2 cellular contexts compared by ENCODE assay signal in the genomic region with DNA sequence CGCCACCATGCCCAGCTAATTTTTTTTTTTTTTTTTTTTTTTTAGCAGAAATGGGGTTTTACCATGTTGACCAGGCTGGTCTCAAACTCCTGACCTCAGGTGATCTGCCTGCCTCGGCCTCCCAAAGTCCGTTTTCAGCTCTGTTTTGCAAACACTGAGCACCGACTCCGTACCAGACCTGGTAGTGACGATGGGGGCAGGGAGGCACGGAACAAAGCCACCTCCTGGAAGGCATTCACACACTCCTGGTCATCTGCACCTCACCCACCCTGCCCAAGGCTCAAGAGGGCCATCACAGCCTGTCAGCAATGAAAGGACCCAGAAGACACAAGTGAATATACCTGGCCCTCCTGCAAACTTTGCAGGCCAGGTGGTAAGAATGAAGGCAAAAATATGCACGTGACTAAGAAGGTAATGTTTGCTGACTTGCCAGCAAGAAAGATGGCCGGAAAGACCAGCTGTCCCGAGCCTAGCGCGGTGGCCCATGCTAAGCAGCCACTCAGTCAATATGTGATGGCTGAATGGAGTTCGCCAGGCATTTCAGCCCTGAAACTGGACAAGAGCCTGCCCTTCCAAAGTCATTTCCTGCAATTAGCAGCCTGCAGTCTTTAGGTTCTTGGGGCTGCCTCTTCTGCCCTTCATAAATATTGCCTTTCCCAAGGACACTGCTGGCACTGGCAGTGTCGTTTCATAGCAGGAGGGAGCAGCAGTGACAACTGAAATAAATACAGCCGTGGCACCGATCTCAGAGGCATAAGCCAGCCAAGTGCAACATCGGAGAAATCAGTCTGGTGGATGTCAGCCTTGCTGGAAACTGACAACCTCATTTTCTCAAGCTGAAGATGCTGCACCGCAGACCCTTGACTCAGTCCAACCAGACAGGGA.
A peak's percentile ranks its signal among the peaks of the same experiment; 100 is the strongest.
TF ChIP-seq lines count a peak whose summit lies in the region.

No MANE protein-coding gene starts in this region.

TF ChIP-seq in IMR-90, 13 proteins besides CTCF, POLR2A, EP300 and RAD21:
- TF ChIP-seq RFX5 (IDR thresholded peaks at IDR 0.05; ENCODE audit: low read depth, low read length) (no peak), SMC3 (IDR thresholded peaks at IDR 0.05; ENCODE audit: low read depth, low read length) (no peak), RCOR1 (IDR thresholded peaks at IDR 0.05; ENCODE audit: insufficient replicate concordance, low read length) (no peak), MXI1 (IDR thresholded peaks at IDR 0.05; ENCODE audit: borderline replicate concordance, low read depth, low read length) (no peak), NFE2L2 (IDR thresholded peaks at IDR 0.05; ENCODE audit: low read depth, low read length) (no peak), FOS (IDR thresholded peaks at IDR 0.05; ENCODE audit: low read depth, low read length) (no peak), MAFK (IDR thresholded peaks at IDR 0.05; ENCODE audit: low read depth, low read length) (no peak), CEBPB (IDR thresholded peaks at IDR 0.05; ENCODE audit: low read depth, low read length) (no peak), BHLHE40 (IDR thresholded peaks at IDR 0.05; ENCODE audit: low read depth, low read length) (no peak), ELK1 (IDR thresholded peaks at IDR 0.05; ENCODE audit: borderline replicate concordance, low read depth, low read length) (no peak), MAZ (IDR thresholded peaks at IDR 0.05; ENCODE audit: borderline replicate concordance, low read depth, low read length) (no peak), CHD1 (IDR thresholded peaks at IDR 0.05; ENCODE audit: low read depth, low read length) (no peak)
- TF ChIP-seq, protein P1, sequence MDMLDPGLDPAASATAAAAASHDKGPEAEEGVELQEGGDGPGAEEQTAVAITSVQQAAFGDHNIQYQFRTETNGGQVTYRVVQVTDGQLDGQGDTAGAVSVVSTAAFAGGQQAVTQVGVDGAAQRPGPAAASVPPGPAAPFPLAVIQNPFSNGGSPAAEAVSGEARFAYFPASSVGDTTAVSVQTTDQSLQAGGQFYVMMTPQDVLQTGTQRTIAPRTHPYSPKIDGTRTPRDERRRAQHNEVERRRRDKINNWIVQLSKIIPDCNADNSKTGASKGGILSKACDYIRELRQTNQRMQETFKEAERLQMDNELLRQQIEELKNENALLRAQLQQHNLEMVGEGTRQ (IDR thresholded peaks at IDR 0.05; ENCODE audit: low read depth, low read length) = no peak

TF ChIP-seq in HepG2, 621 proteins besides CTCF, POLR2A, EP300 and RAD21:
- TF ChIP-seq, protein P2, sequence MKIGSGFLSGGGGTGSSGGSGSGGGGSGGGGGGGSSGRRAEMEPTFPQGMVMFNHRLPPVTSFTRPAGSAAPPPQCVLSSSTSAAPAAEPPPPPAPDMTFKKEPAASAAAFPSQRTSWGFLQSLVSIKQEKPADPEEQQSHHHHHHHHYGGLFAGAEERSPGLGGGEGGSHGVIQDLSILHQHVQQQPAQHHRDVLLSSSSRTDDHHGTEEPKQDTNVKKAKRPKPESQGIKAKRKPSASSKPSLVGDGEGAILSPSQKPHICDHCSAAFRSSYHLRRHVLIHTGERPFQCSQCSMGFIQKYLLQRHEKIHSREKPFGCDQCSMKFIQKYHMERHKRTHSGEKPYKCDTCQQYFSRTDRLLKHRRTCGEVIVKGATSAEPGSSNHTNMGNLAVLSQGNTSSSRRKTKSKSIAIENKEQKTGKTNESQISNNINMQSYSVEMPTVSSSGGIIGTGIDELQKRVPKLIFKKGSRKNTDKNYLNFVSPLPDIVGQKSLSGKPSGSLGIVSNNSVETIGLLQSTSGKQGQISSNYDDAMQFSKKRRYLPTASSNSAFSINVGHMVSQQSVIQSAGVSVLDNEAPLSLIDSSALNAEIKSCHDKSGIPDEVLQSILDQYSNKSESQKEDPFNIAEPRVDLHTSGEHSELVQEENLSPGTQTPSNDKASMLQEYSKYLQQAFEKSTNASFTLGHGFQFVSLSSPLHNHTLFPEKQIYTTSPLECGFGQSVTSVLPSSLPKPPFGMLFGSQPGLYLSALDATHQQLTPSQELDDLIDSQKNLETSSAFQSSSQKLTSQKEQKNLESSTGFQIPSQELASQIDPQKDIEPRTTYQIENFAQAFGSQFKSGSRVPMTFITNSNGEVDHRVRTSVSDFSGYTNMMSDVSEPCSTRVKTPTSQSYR (CRISPR knock-in tag; IDR thresholded peaks at IDR 0.05; ENCODE audit: borderline replicate concordance) = peak; percentile 49; the same call in 1 of the 2 replicates
- TF ChIP-seq ZNF414 (CRISPR knock-in tag; IDR thresholded peaks at IDR 0.05) (no peak), NFKB2 (CRISPR knock-in tag; IDR thresholded peaks at IDR 0.05; ENCODE audit: borderline replicate concordance) (0 out of 2 replicates have a peak, but pooled peaks have one; percentile 27), HNF4A (CRISPR knock-in tag; IDR thresholded peaks at IDR 0.05) (peak; percentile 26; the same call in 1 of the 2 replicates), TEAD3 (CRISPR knock-in tag; optimal IDR thresholded peaks at IDR 0.05; ENCODE audit: borderline replicate concordance) (peak; percentile 17), RARA (CRISPR knock-in tag; IDR thresholded peaks at IDR 0.05) (no peak), HNF4G (IDR thresholded peaks at IDR 0.05; ENCODE audit: borderline replicate concordance, low read depth, low read length) (peak; percentile 16; the same call in 1 of the 2 replicates), HNF4G (CRISPR knock-in tag; IDR thresholded peaks at IDR 0.05; ENCODE audit: borderline replicate concordance, low read depth) (no peak)
- TF ChIP-seq, protein P3, sequence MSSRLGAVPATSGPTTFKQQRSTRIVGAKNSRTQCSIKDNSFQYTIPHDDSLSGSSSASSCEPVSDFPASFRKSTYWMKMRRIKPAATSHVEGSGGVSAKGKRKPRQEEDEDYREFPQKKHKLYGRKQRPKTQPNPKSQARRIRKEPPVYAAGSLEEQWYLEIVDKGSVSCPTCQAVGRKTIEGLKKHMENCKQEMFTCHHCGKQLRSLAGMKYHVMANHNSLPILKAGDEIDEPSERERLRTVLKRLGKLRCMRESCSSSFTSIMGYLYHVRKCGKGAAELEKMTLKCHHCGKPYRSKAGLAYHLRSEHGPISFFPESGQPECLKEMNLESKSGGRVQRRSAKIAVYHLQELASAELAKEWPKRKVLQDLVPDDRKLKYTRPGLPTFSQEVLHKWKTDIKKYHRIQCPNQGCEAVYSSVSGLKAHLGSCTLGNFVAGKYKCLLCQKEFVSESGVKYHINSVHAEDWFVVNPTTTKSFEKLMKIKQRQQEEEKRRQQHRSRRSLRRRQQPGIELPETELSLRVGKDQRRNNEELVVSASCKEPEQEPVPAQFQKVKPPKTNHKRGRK (CRISPR knock-in tag; IDR thresholded peaks at IDR 0.05) = no peak
